Comparison of ENCODE assay signal across 7 cellular contexts in the genomic region with DNA sequence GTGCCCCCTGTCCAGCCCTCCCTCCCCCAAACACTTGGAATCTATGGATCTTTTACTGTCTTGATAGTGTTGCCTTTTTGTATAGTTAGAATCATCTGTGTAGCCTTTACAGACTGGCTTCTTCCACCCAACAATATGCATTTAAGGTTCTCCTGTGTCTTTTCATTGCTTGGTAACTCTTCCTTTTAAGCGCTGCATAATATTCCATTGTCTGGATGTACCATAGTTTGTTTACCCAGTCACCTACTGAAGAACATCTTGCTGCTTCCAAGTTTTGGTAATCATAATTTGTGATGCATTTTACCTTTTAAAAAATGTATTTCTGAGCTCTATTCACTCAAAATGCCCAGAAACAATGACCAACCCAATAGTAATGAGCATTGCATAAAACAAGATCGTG. TPM values are rescaled to one million over a fixed set of nuclear protein-coding genes. Genes with fewer than 3 reads are reported as not detected.
"Had no signal": no experiment of that assay in that cellular context is flagged by ENCODE, and none has a peak within 500 bp of the region (broad histone marks: within the 10 kb centered on the region; RNA-seq: fewer than 3 reads in every experiment).

No MANE protein-coding gene starts in this region.

- H3K4me3 Mint-ChIP-seq: IgD-negative memory B cell had no signal

- H3K27ac ChIP-seq: HL-60 had no signal

- DNase-seq: IMR-90, KBM-7 had no signal

- H3K4me1 Mint-ChIP-seq: IgD-negative memory B cell had no signal

- ATAC-seq: HepG2, K562 had no signal

- H3K36me3 Mint-ChIP-seq: IgD-negative memory B cell had no signal

- H3K4me3 ChIP-seq: K562 had no signal

- H3K27ac Mint-ChIP-seq: IgD-negative memory B cell had no signal

RNA-seq across cellular contexts. Expression of a gene that starts 17.7 kb away (rescaled TPM):
- total RNA-seq: HepG2, HT-29, IMR-90, K562 had no signal
- polyA plus RNA-seq: HepG2, IgD-negative memory B cell, IMR-90, K562 had no signal
